Comparison of ENCODE assay signal across 14 cellular contexts in the genomic region with DNA sequence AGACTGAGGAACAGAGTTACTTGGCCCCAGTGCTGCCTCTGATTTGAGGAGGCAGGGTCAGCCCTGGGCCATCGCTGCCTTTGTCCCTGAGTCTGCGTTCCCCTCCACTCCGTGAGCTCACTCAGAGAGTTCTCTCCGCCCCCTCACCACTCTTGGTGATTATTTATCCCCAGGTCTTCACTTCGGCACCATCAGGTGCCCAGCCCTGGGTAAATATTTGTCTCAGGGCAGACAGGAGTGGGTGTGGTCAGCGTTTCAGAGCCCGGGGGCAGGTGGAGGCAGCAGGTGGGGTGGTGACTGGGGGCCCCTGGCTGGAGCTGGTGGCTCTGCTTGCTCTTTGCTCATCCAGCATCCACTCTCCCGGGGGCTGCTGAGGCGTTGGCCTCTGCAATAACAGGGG. TPM values are rescaled to one million over a fixed set of nuclear protein-coding genes. Genes with fewer than 3 reads are reported as not detected.
A peak's percentile ranks its signal among the peaks of the same experiment; 100 is the strongest.
DNase-seq lines count a peak whose midpoint lies in the region; ATAC-seq and TF ChIP-seq lines count a peak whose summit lies in the region.
"Had no signal": no experiment of that assay in that cellular context is flagged by ENCODE, and none has a peak within 500 bp of the region (broad histone marks: within the 10 kb centered on the region; RNA-seq: fewer than 3 reads in every experiment).

No MANE protein-coding gene starts in this region.

- H3K27me3 Mint-ChIP-seq in GM23338 (ENCODE audit: insufficient read depth, low read depth, poor library complexity) = peaks cover 8% of the 10 kb centered on the region
- no peaks in the 10 kb centered on the region for H3K27me3 Mint-ChIP-seq in progenitor cell of endocrine pancreas
- H3K27me3 Mint-ChIP-seq in T-cell = no peaks in the 10 kb centered on the region
- H3K27me3 Mint-ChIP-seq in nephron progenitor cell (ENCODE audit: low read depth, poor library complexity) = no peaks in the 10 kb centered on the region
- H3K27me3 Mint-ChIP-seq: activated CD4-positive, alpha-beta T cell treated with anti-CD3 and anti-CD28 coated beads for 36 hours; CD4-positive, alpha-beta T cell had no signal

- DNase-seq in GM23338 (ENCODE audit: low spot score) (peak; percentile 35), NCI-H2107 (lab: John Stamatoyannopoulos, UW) (peak; percentile 64), SHP77 treated with DMSO at 0.1 percent for 48 hours (lab: John Stamatoyannopoulos, UW) (peak; percentile 77), progenitor cell of endocrine pancreas (ENCODE audit: low spot score, unreplicated experiment) (no peak), T-cell (no peak), posterior cingulate gyrus (no peak), nephron progenitor cell (no peak), C1 segment of cervical spinal cord (lab: John Stamatoyannopoulos, UW) (no peak)
- DNase-seq: activated CD4-positive, alpha-beta T cell treated with anti-CD3 and anti-CD28 coated beads for 36 hours; CD4-positive, alpha-beta T cell; GOT3; NCI-H226; stimulated activated CD4-positive, alpha-beta T cell treated with anti-CD3 and anti-CD28 coated beads, Interleukin-4, amount 100 ng/mL, for 24 hours; stimulated activated naive CD8-positive, alpha-beta T cell treated with anti-CD3 and anti-CD28 coated beads, Interleukin-15, Interleukin-2, amounts not matched to agents 100 U/mL and 50 U/mL, for 24 hours had no signal

- H3K27ac ChIP-seq in GM23338 (ENCODE audit: low read depth) = no peak overlapping the region

- no peaks in the 10 kb centered on the region for H3F3A ChIP-seq in GM23338 (replicated peaks; ENCODE audit: low read depth)

- CTCF ChIA-PET in T-cell (lab: Charles Lee) = interaction anchor here in 1 of 2 donors (1.0 kb wide), 1 partner anchor 11 kb away, joined by 3 read pairs; no protein-coding TSS in a partner anchor

- no peak for TF ChIP-seq CTCF in GM23338 (conservative IDR thresholded peaks at IDR 0.05; ENCODE audit: low read depth in 2 of 2)
- no peak for TF ChIP-seq CTCF in progenitor cell of endocrine pancreas (IDR thresholded peaks at IDR 0.05; ENCODE audit: unreplicated experiment)
- TF ChIP-seq CTCF in nephron progenitor cell (IDR thresholded peaks at IDR 0.05) = no peak

- POLR2A ChIA-PET in T-cell (lab: Charles Lee) = no interaction called here

- no peak; the same call in 2 of the 3 replicates for ATAC-seq in GM23338
- ATAC-seq in T-cell (replicated peaks in 1 of 4) = no peak
- ATAC-seq: activated CD4-positive, alpha-beta T cell treated with anti-CD3 and anti-CD28 coated beads for 36 hours; stimulated activated naive CD8-positive, alpha-beta T cell treated with anti-CD3 and anti-CD28 coated beads, Interleukin-15, Interleukin-2, amounts not matched to agents 100 U/mL and 50 U/mL, for 24 hours had no signal

- H3K9me3 Mint-ChIP-seq in GM23338 = no peaks in the 10 kb centered on the region
- no peaks in the 10 kb centered on the region for H3K9me3 Mint-ChIP-seq in progenitor cell of endocrine pancreas (ENCODE audit: low read depth)
- no peaks in the 10 kb centered on the region for H3K9me3 Mint-ChIP-seq in T-cell
- H3K9me3 Mint-ChIP-seq in nephron progenitor cell = no peaks in the 10 kb centered on the region
- H3K9me3 Mint-ChIP-seq: CD4-positive, alpha-beta T cell had no signal

- H3K27ac Mint-ChIP-seq in GM23338 (no peak overlapping the region), progenitor cell of endocrine pancreas (peak overlapping the region; percentile 96), T-cell (no peak overlapping the region), nephron progenitor cell (no peak overlapping the region)
- H3K27ac Mint-ChIP-seq: activated CD4-positive, alpha-beta T cell treated with anti-CD3 and anti-CD28 coated beads for 36 hours; CD4-positive, alpha-beta T cell had no signal

- no peaks in the 10 kb centered on the region; the same call in 2 of the 3 replicates for H3K36me3 Mint-ChIP-seq in GM23338 (ENCODE audit: low read depth)
- no peaks in the 10 kb centered on the region for H3K36me3 Mint-ChIP-seq in progenitor cell of endocrine pancreas (ENCODE audit: insufficient read depth)
- H3K36me3 Mint-ChIP-seq in T-cell = no peaks in the 10 kb centered on the region
- no peaks in the 10 kb centered on the region for H3K36me3 Mint-ChIP-seq in nephron progenitor cell (ENCODE audit: low read depth)

- H3K36me3 ChIP-seq in GM23338 (ENCODE audit: insufficient read depth) = no peaks in the 10 kb centered on the region

- H3K9me2 ChIP-seq in GM23338 (ENCODE audit: insufficient read depth) = no peaks in the 10 kb centered on the region

- no peak overlapping the region for H3K4me3 Mint-ChIP-seq in GM23338
- H3K4me3 Mint-ChIP-seq in progenitor cell of endocrine pancreas (ENCODE audit: low read depth) = peak overlapping the region; percentile 31
- no peak overlapping the region for H3K4me3 Mint-ChIP-seq in T-cell
- no peak overlapping the region for H3K4me3 Mint-ChIP-seq in nephron progenitor cell
- H3K4me3 Mint-ChIP-seq: activated CD4-positive, alpha-beta T cell treated with anti-CD3 and anti-CD28 coated beads for 36 hours; CD4-positive, alpha-beta T cell had no signal

- H2AFZ ChIP-seq in GM23338 = no peak overlapping the region

- H3K4me3 ChIP-seq in GM23338 = no peak overlapping the region

- H3K79me2 ChIP-seq in GM23338 (replicated peaks; ENCODE audit: insufficient read depth) = peaks cover 88% of the 10 kb centered on the region

- no peak overlapping the region for H3K4me2 ChIP-seq in GM23338

- H3K27me3 ChIP-seq in GM23338 (ENCODE audit: insufficient read depth) = no peaks in the 10 kb centered on the region

- H3K4me1 ChIP-seq in GM23338 (ENCODE audit: insufficient read depth) = no peaks in the 10 kb centered on the region; the same call in 1 of the 2 replicates

- peaks cover 9% of the 10 kb centered on the region for H3K4me1 Mint-ChIP-seq in GM23338
- H3K4me1 Mint-ChIP-seq in progenitor cell of endocrine pancreas (ENCODE audit: low read depth) = peaks cover 33% of the 10 kb centered on the region
- H3K4me1 Mint-ChIP-seq in T-cell = peaks cover 41 to 53% (median 49%) of the 10 kb centered on the region in 3 donors
- H3K4me1 Mint-ChIP-seq in nephron progenitor cell = peaks cover 34% of the 10 kb centered on the region

- intact Hi-C loops in posterior cingulate gyrus (cut with DNase I) = no loop called here

- H4K20me1 ChIP-seq in GM23338 (replicated peaks; ENCODE audit: insufficient read depth) = peaks cover 58% of the 10 kb centered on the region

TF ChIP-seq in GM23338, 12 proteins besides CTCF, POLR2A, EP300 and RAD21 (continues in another document):
- TF ChIP-seq ZNF331 (CRISPR knock-in tag; IDR thresholded peaks at IDR 0.05; ENCODE audit: low read depth) (no peak), EZH2 (IDR thresholded peaks at IDR 0.05; ENCODE audit: low read depth, unreplicated experiment) (no peak), ZNF114 (CRISPR knock-in tag; IDR thresholded peaks at IDR 0.05) (no peak), JUNB (IDR thresholded peaks at IDR 0.05; ENCODE audit: unreplicated experiment) (no peak), NANOG (IDR thresholded peaks at IDR 0.05; ENCODE audit: borderline replicate concordance) (no peak), STAT1 (IDR thresholded peaks at IDR 0.05; ENCODE audit: unreplicated experiment) (no peak), ETS1 (IDR thresholded peaks at IDR 0.05) (no peak), CREB1 (CRISPR knock-in tag; IDR thresholded peaks at IDR 0.05; ENCODE audit: low read depth) (no peak), EZH2phosphoT487 (IDR thresholded peaks at IDR 0.05; ENCODE audit: unreplicated experiment) (no peak), POLR2AphosphoS5 (IDR thresholded peaks at IDR 0.05; ENCODE audit: low read depth) (no peak)

RNA-seq across cellular contexts. Expression of gene PPP1R37, which starts 20.6 kb away (rescaled TPM):
- total RNA-seq in GM23338 (2014; rRNA removed; shearing (Covaris generic)) = 33.3 and 47.2 TPM in 2 replicates
- 6.9 and 7.8 TPM in 2 replicates for polyA plus RNA-seq in GM23338 (2016; fragmentation: Nextera tagmentation; extraction: Ambion mirVana)
- total RNA-seq in progenitor cell of endocrine pancreas (44.8 and 45.8 TPM in 2 replicates), T-cell (10 to 100 TPM; 17.2 to 35.2 (median 30.4) TPM)

RNA-seq across cellular contexts. Expression of gene GEMIN7, which starts 34.6 kb away (rescaled TPM):
- 49.6 and 52.6 TPM in 2 replicates for total RNA-seq in GM23338 (2014; rRNA removed; shearing (Covaris generic))
- polyA plus RNA-seq in GM23338 (2016; fragmentation: Nextera tagmentation; extraction: Ambion mirVana) = 90.5 and 91.6 TPM in 2 replicates
- 29.8 and 39.4 TPM in 2 replicates for total RNA-seq in progenitor cell of endocrine pancreas
- 10 to 100 TPM in 4 of 5 donors, 1 to 10 TPM in 1; 4.0 to 23.1 (median 22.7) TPM for total RNA-seq in T-cell

RNA-seq across cellular contexts. Expression of gene ZNF296, which starts 37.4 kb away (rescaled TPM):
- 10.3 and 13.4 TPM in 2 replicates for total RNA-seq in GM23338 (2014; rRNA removed; shearing (Covaris generic))
- polyA plus RNA-seq in GM23338 (2016; fragmentation: Nextera tagmentation; extraction: Ambion mirVana) = 16.5 and 18.6 TPM in 2 replicates
- 1.1 and 1.3 TPM in 2 replicates for total RNA-seq in progenitor cell of endocrine pancreas
- total RNA-seq in T-cell = 1 to 10 TPM; 1.4 to 4.3 (median 3.5) TPM

RNA-seq across cellular contexts. Expression of gene NKPD1, which starts 47.2 kb away (rescaled TPM):
- 1.3 and 2.2 TPM in 2 replicates for total RNA-seq in GM23338 (2014; rRNA removed; shearing (Covaris generic))
- 0.09 and 0.24 TPM in 2 replicates for polyA plus RNA-seq in GM23338 (2016; fragmentation: Nextera tagmentation; extraction: Ambion mirVana)
- 0.34 and 0.53 TPM in 2 replicates for total RNA-seq in progenitor cell of endocrine pancreas
- 1 to 10 TPM in 4 of 5 donors, under 1 TPM in 1; 0.95 to 1.3 (median 1.2) TPM for total RNA-seq in T-cell

Comparison
In these comparisons a context has a peak if more than half of its experiments do, and no peak if none do; other contexts are left out.
1. DNase-seq: peak in GM23338 (single experiment), NCI-H2107 (single experiment) and SHP77 treated with DMSO at 0.1 percent for 48 hours (single experiment); none in progenitor cell of endocrine pancreas (single experiment), T-cell (0 of 34), posterior cingulate gyrus (0 of 10), nephron progenitor cell (single experiment) and C1 segment of cervical spinal cord (0 of 14).